17 cellular contexts compared by ENCODE assay signal in the genomic region with DNA sequence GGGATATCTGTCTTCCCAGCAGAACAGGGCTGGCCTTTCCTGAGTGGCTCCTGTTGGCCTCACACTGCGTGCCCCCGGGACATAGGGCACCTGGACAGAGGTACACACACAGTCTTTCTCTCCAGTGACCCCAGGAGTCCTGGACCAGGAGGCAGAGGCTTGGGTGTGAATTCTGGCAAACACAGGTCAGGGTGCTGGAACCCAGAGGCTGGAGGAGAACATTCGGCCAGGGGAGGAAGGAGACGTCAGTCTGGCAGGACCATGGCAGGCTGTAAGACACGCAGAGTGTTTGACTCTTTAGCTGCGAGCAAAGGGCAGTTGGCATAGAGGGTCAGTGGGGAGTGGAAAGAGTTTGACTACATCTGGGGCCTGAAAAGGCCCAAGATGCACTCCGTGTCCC. TPM values are rescaled to one million over a fixed set of nuclear protein-coding genes. Genes with fewer than 3 reads are reported as not detected.
A peak's percentile ranks its signal among the peaks of the same experiment; 100 is the strongest.
DNase-seq lines count a peak whose midpoint lies in the region; ATAC-seq lines count a peak whose summit lies in the region.
"Had no signal": no experiment of that assay in that cellular context is flagged by ENCODE, and none has a peak within 500 bp of the region (broad histone marks: within the 10 kb centered on the region; RNA-seq: fewer than 3 reads in every experiment).

No MANE protein-coding gene starts in this region.

- H3K18ac ChIP-seq in neuronal stem cell (ENCODE audit: low read length) = no peak overlapping the region

- ATAC-seq in right cardiac atrium = no peak
- ATAC-seq: GM12878, HCT116 had no signal

- H3K4me2 ChIP-seq in neuronal stem cell (ENCODE audit: insufficient read depth, low read length, poor library complexity, severe bottlenecking) = no peak overlapping the region

- peak overlapping the region; percentile 3 for H2AK5ac ChIP-seq in neuronal stem cell (ENCODE audit: low read depth, low read length)

- WGBS in right cardiac atrium = 85% methylated on average over 7 of the region's 7 CpGs
- WGBS in neuronal stem cell (ENCODE audit: extremely low coverage in 2 of 2, insufficient read length in 2 of 2, insufficient replicate concordance in 1 of 2), 2 donors = no CpG with 5 or more reads among the region's 7 CpGs

- H3K9ac ChIP-seq in neuronal stem cell (ENCODE audit: low read depth, low read length, poor library complexity) = no peak overlapping the region
- H3K9ac ChIP-seq: GM23248 had no signal

- peaks cover 13% of the 10 kb centered on the region for H3K27me3 Mint-ChIP-seq in dendritic cell treated with granulocyte-macrophage colony-stimulating factor and Interleukin-4, amounts not matched to agents 40 ng/mL and 50 ng/mL, for 4 days
- H3K27me3 Mint-ChIP-seq: CD4-positive, CD25-positive, alpha-beta regulatory T cell; IgD-negative memory B cell had no signal

- no peak overlapping the region for H4K8ac ChIP-seq in neuronal stem cell (ENCODE audit: low read depth, low read length)

- peaks cover 1% of the 10 kb centered on the region for H3K79me1 ChIP-seq in neuronal stem cell (ENCODE audit: low read depth, low read length)

- H2BK12ac ChIP-seq in neuronal stem cell (ENCODE audit: low read length) = no peak overlapping the region

- H3K23ac ChIP-seq in neuronal stem cell (ENCODE audit: low read depth, low read length, poor library complexity) = no peak overlapping the region

- H3K14ac ChIP-seq in neuronal stem cell (ENCODE audit: low read length) = peak overlapping the region; percentile 27

- H3K4me1 Mint-ChIP-seq in dendritic cell treated with granulocyte-macrophage colony-stimulating factor and Interleukin-4, amounts not matched to agents 40 ng/mL and 50 ng/mL, for 4 days (ENCODE audit: low read depth) = peaks cover 62% of the 10 kb centered on the region
- H3K4me1 Mint-ChIP-seq: CD4-positive, CD25-positive, alpha-beta regulatory T cell had no signal

- H3K27ac ChIP-seq in right cardiac atrium (ENCODE audit: low read length) = no peak overlapping the region
- H3K27ac ChIP-seq in neuronal stem cell (replicated peaks; ENCODE audit: low read length) = no peak overlapping the region
- H3K27ac ChIP-seq: 22Rv1, GM23248 had no signal

- peaks cover under 1% of the 10 kb centered on the region for H3K4me1 ChIP-seq in right cardiac atrium (ENCODE audit: control insufficient read depth, insufficient read depth, low read length)
- peaks cover 0 to 4% of the 10 kb centered on the region in 2 donors for H3K4me1 ChIP-seq in neuronal stem cell (ENCODE audit: control insufficient read depth in 2 of 2, insufficient read depth in 1 of 2, low read depth in 1 of 2, low read length in 2 of 2)

- H3K36me3 Mint-ChIP-seq in dendritic cell treated with granulocyte-macrophage colony-stimulating factor and Interleukin-4, amounts not matched to agents 40 ng/mL and 50 ng/mL, for 4 days (ENCODE audit: low read depth) = no peaks in the 10 kb centered on the region
- H3K36me3 Mint-ChIP-seq: CD4-positive, CD25-positive, alpha-beta regulatory T cell; IgD-negative memory B cell had no signal

- H4K91ac ChIP-seq in neuronal stem cell (ENCODE audit: low read depth, low read length, poor library complexity) = no peak overlapping the region

- peak overlapping the region; percentile 75 for H3K27ac Mint-ChIP-seq in dendritic cell treated with granulocyte-macrophage colony-stimulating factor and Interleukin-4, amounts not matched to agents 40 ng/mL and 50 ng/mL, for 4 days
- H3K27ac Mint-ChIP-seq: CD4-positive, CD25-positive, alpha-beta regulatory T cell had no signal

- no peak overlapping the region for H3K4me3 Mint-ChIP-seq in dendritic cell treated with granulocyte-macrophage colony-stimulating factor and Interleukin-4, amounts not matched to agents 40 ng/mL and 50 ng/mL, for 4 days
- H3K4me3 Mint-ChIP-seq: CD4-positive, CD25-positive, alpha-beta regulatory T cell; IgD-negative memory B cell had no signal

- H3K4me3 ChIP-seq in right cardiac atrium (ENCODE audit: low read length) (no peak overlapping the region), neuronal stem cell (ENCODE audit: low read length in 2 of 2) (no peak overlapping the region)
- H3K4me3 ChIP-seq: GM12878, GM23248 had no signal

- DNase-seq in cardiac septum (ENCODE audit: low spot score) (peak; percentile 65), right cardiac atrium (no peak), neuronal stem cell (ENCODE audit: low spot score) (no peak), dermis blood vessel endothelial cell (no peak), NCI-H1092 (lab: John Stamatoyannopoulos, UW) (no peak), SW480 (ENCODE audit: low spot score) (no peak)
- DNase-seq: CD4-positive, CD25-positive, alpha-beta regulatory T cell; DMS53; GM23248 had no signal

- no peaks in the 10 kb centered on the region for H3K27me3 ChIP-seq in right cardiac atrium (ENCODE audit: control insufficient read depth, insufficient read depth)
- H3K27me3 ChIP-seq in neuronal stem cell (ENCODE audit: control insufficient read depth in 3 of 3, insufficient read depth in 3 of 3, low read depth in 1 of 3, low read length in 3 of 3) = peaks cover 0 to 29% (median 0%) of the 10 kb centered on the region in 3 experiments

- H2AFZ ChIP-seq in neuronal stem cell (ENCODE audit: low read length) = no peak overlapping the region
- H2AFZ ChIP-seq: GM23248 had no signal

- H3K36me3 ChIP-seq in neuronal stem cell (replicated peaks in 1 of 2; ENCODE audit: control insufficient read depth in 2 of 2, insufficient read depth in 2 of 2, low read length in 2 of 2) = no peaks in the 10 kb centered on the region

- no peak overlapping the region for H2BK5ac ChIP-seq in neuronal stem cell (ENCODE audit: low read length)

- no peak overlapping the region for H3K4ac ChIP-seq in neuronal stem cell (ENCODE audit: low read length)

- no peak overlapping the region for H2BK15ac ChIP-seq in neuronal stem cell (ENCODE audit: low read length)

- H3K9me3 ChIP-seq in right cardiac atrium (ENCODE audit: control insufficient read depth, low read length) (no peaks in the 10 kb centered on the region), neuronal stem cell (replicated peaks in 1 of 2; ENCODE audit: control insufficient read depth in 2 of 2, insufficient read depth in 1 of 2, low read depth in 1 of 2, low read length in 2 of 2) (no peaks in the 10 kb centered on the region)

- intact Hi-C loops in cardiac septum (cut with DNase I) (loop anchor here (10.0 kb wide), 1 partner anchor 298 kb away; no protein-coding TSS in a partner anchor), right cardiac atrium (cut with DNase I) (loop anchor here in 2 of 4 donors (10.0 kb wide), 2 partner anchors 58 to 68 kb away; no protein-coding TSS in a partner anchor)
- intact Hi-C loops in dendritic cell treated with granulocyte-macrophage colony-stimulating factor and Interleukin-4, amounts not matched to agents 40 ng/mL and 50 ng/mL, for 4 days (cut with micrococcal nuclease) = no loop called here

- H2BK120ac ChIP-seq in neuronal stem cell (ENCODE audit: low read depth, low read length) = no peak overlapping the region

- H3K9me3 Mint-ChIP-seq in dendritic cell treated with granulocyte-macrophage colony-stimulating factor and Interleukin-4, amounts not matched to agents 40 ng/mL and 50 ng/mL, for 4 days = no peaks in the 10 kb centered on the region
- H3K9me3 Mint-ChIP-seq: CD4-positive, CD25-positive, alpha-beta regulatory T cell; IgD-negative memory B cell had no signal

RNA-seq across cellular contexts. Expression of gene TVP23A, which starts 4.1 kb away (rescaled TPM):
- total RNA-seq in cardiac septum (0.13 TPM), right cardiac atrium (1 to 10 TPM; 1.9 to 3.2 (median 2.0) TPM), dermis blood vessel endothelial cell (not detected in 2 replicates)
- polyA plus RNA-seq in right cardiac atrium = 1.4 TPM
- polyA plus RNA-seq in neuronal stem cell (2013, experiment 1 of 2) = 4.9 TPM
- polyA plus RNA-seq in neuronal stem cell (2013, experiment 2 of 2) = 5.0 TPM
- total RNA-seq: A673, Daoy, GM23248 had no signal
- polyA plus RNA-seq: BJ; CD4-positive, CD25-positive, alpha-beta regulatory T cell had no signal

RNA-seq across cellular contexts. Expression of gene CIITA, which starts 54.3 kb away (rescaled TPM):
- total RNA-seq in cardiac septum (7.2 TPM), right cardiac atrium (1 to 10 TPM; 5.3 to 9.1 (median 7.5) TPM), dermis blood vessel endothelial cell (under 0.01 and 0.28 TPM in 2 replicates)
- polyA plus RNA-seq in right cardiac atrium = 7.3 TPM
- polyA plus RNA-seq in neuronal stem cell (2013, experiment 1 of 2) = not detected
- not detected for polyA plus RNA-seq in neuronal stem cell (2013, experiment 2 of 2)
- total RNA-seq: A673, Daoy, GM23248 had no signal
- polyA plus RNA-seq: BJ had no signal
